In genomic region chr10:78972160-78972946, GRCh38 we compare ENCODE assay signal across 1 cellular context.
TF ChIP-seq lines count a peak whose summit lies in the region.

No MANE protein-coding gene starts in this region.

TF ChIP-seq in HepG2, 621 proteins besides CTCF, POLR2A, EP300 and RAD21 (continued from another document and continues in another):
- TF ChIP-seq CENPBD1 (CRISPR knock-in tag; IDR thresholded peaks at IDR 0.05; ENCODE audit: borderline replicate concordance, low read depth) (no peak), ZNF674 (CRISPR knock-in tag; IDR thresholded peaks at IDR 0.05; ENCODE audit: low read depth) (peak; percentile 63; the same call in 1 of the 2 replicates), SSRP1 (CRISPR knock-in tag; IDR thresholded peaks at IDR 0.05) (no peak), ZNF691 (CRISPR knock-in tag; IDR thresholded peaks at IDR 0.05; ENCODE audit: borderline replicate concordance, low read depth) (0 out of 2 replicates have a peak, but pooled peaks have one; percentile 9), HMG20B (CRISPR knock-in tag; conservative IDR thresholded peaks at IDR 0.05) (no peak), RERE (CRISPR knock-in tag; IDR thresholded peaks at IDR 0.05; ENCODE audit: low read depth) (no peak), NCOA2 (CRISPR knock-in tag; IDR thresholded peaks at IDR 0.05) (peak; percentile 18; the same call in 1 of the 2 replicates), HNRNPL (IDR thresholded peaks at IDR 0.05; ENCODE audit: low read depth, low read length) (peak; percentile 81; the same call in 1 of the 2 replicates), KDM6A (CRISPR knock-in tag; IDR thresholded peaks at IDR 0.05; ENCODE audit: low read depth) (peak; percentile 52), ZNF407 (CRISPR knock-in tag; IDR thresholded peaks at IDR 0.05; ENCODE audit: not compliant biosample characterization) (peak; percentile 69), ZNF577 (CRISPR knock-in tag; IDR thresholded peaks at IDR 0.05; ENCODE audit: borderline replicate concordance, low read depth) (no peak), REXO4 (CRISPR knock-in tag; IDR thresholded peaks at IDR 0.05; ENCODE audit: borderline replicate concordance) (no peak), ZNF839 (CRISPR knock-in tag; IDR thresholded peaks at IDR 0.05; ENCODE audit: borderline replicate concordance) (no peak), IKZF5 (CRISPR knock-in tag; IDR thresholded peaks at IDR 0.05) (peak; percentile 66; the same call in 1 of the 2 replicates), AFF4 (CRISPR knock-in tag; IDR thresholded peaks at IDR 0.05) (no peak), GPBP1L1 (CRISPR knock-in tag; IDR thresholded peaks at IDR 0.05) (no peak), ZNF207 (IDR thresholded peaks at IDR 0.05; ENCODE audit: borderline replicate concordance) (no peak), SP1 (IDR thresholded peaks at IDR 0.05) (no peak), SP1 (CRISPR knock-in tag; IDR thresholded peaks at IDR 0.05) (no peak; the same call in 1 of the 2 replicates), ATF6 (CRISPR knock-in tag; conservative IDR thresholded peaks at IDR 0.05) (no peak), ATRX (CRISPR knock-in tag; IDR thresholded peaks at IDR 0.05; ENCODE audit: borderline replicate concordance) (no peak)
